ENCODE assay signal across 9 cellular contexts in genomic region chr7:150367677-150368097, GRCh38. TPM values are rescaled to one million over a fixed set of nuclear protein-coding genes. Genes with fewer than 3 reads are reported as not detected.
DNase-seq lines count a peak whose midpoint lies in the region; ATAC-seq, FAIRE-seq and TF ChIP-seq lines count a peak whose summit lies in the region.
"Had no signal": no experiment of that assay in that cellular context is flagged by ENCODE, and none has a peak within 500 bp of the region (broad histone marks: within the 10 kb centered on the region; RNA-seq: fewer than 3 reads in every experiment).

No MANE protein-coding gene starts in this region.

- H3K79me2 ChIP-seq in PC-9 (ENCODE audit: low read depth) = peaks cover 39% of the 10 kb centered on the region

- H3K9me2 ChIP-seq in PC-9 (ENCODE audit: insufficient read depth) = no peaks in the 10 kb centered on the region

- H2AFZ ChIP-seq in PC-9 = peak overlapping the region; percentile 83; the same call in 1 of the 2 replicates

- peaks cover 37% of the 10 kb centered on the region for H3K4me1 ChIP-seq in PC-9 (replicated peaks; ENCODE audit: insufficient read depth)
- peaks cover 9 to 27% (median 22%) of the 10 kb centered on the region in 3 donors for H3K4me1 ChIP-seq in pancreas

- peaks cover 15% of the 10 kb centered on the region; the same call in 1 of the 2 replicates for H4K20me1 ChIP-seq in PC-9 (ENCODE audit: insufficient read depth)

- H3F3A ChIP-seq in PC-9 (ENCODE audit: insufficient read depth, low read depth) = peaks cover 19% of the 10 kb centered on the region

- ATAC-seq in pancreas (peak; percentile 79 to 88 (median 82)), GM21529 (IDR thresholded peaks at IDR 0.05; ENCODE audit: unreplicated experiment) (no peak)

- CTCF ChIA-PET in PC-9 (lab: Charles Lee) = interaction anchor here (0.7 kb wide), 1 partner anchor 501 kb away, joined by 3 read pairs; no protein-coding TSS in a partner anchor

- POLR2A ChIA-PET in PC-9 (lab: Charles Lee; ENCODE audit: unreplicated experiment) = interaction anchor here (1.0 to 1.2 kb wide), 2 partner anchors 10 to 671 kb away, joined by 3 to 6 read pairs; no protein-coding TSS in a partner anchor

- H3K4me3 ChIP-seq in PC-9 (peak overlapping the region; percentile 94), pancreas (peak overlapping the region in 3 of 4 donors; percentile 82 to 97 (median 86))

- H3K4me1 Mint-ChIP-seq in endothelial cell (ENCODE audit: unreplicated experiment) = peaks cover 42% of the 10 kb centered on the region

- H3K4me3 Mint-ChIP-seq in endothelial cell (ENCODE audit: unreplicated experiment) = peak overlapping the region; percentile 85

- BruUV-seq in PC-9 (replicated peaks; lab: Mats Ljungman, UMichigan) = no TSS peak

- H3K27ac Mint-ChIP-seq in endothelial cell (ENCODE audit: unreplicated experiment) = peak overlapping the region; percentile 90

- H3K36me3 Mint-ChIP-seq in endothelial cell (ENCODE audit: low read depth, unreplicated experiment) = peaks cover 9% of the 10 kb centered on the region

- DNase-seq in NCI-H345 treated with DMSO at 0.1 percent for 48 hours (lab: John Stamatoyannopoulos, UW; ENCODE audit: unreplicated experiment) (peak; percentile 73), NCI-H345 (lab: John Stamatoyannopoulos, UW) (no peak), PC-9 (no peak), endothelial cell (ENCODE audit: low spot score) (no peak), pancreas (no peak)
- no peak for DNase-seq in stimulated activated CD8-positive, alpha-beta memory T cell treated with anti-CD3 and anti-CD28 coated beads, Interleukin-4, amount 100 ng/mL, for 48 hours
- no peak for DNase-seq in effector CD4-positive, alpha-beta T cell

- H3K36me3 ChIP-seq in PC-9 (ENCODE audit: low read depth) (peaks cover 7% of the 10 kb centered on the region; the same call in 1 of the 2 replicates), pancreas (peaks cover 0 to 19% (median 15%) of the 10 kb centered on the region in 3 donors)

- H3K9me3 ChIP-seq in PC-9 (ENCODE audit: insufficient read depth, low read depth) (no peaks in the 10 kb centered on the region), pancreas (no peaks in the 10 kb centered on the region)

- H3K27ac ChIP-seq in PC-9 = peak overlapping the region; percentile 97
- peak overlapping the region; percentile 94 to 99 (median 98) for H3K27ac ChIP-seq in pancreas

- no peak for FAIRE-seq in pancreas (lab: Jason Lieb, UNC)
- FAIRE-seq: endometrium had no signal

- no peaks in the 10 kb centered on the region for H3K9me3 Mint-ChIP-seq in endothelial cell (ENCODE audit: unreplicated experiment)

- peaks cover 12% of the 10 kb centered on the region for H3K27me3 Mint-ChIP-seq in endothelial cell (ENCODE audit: unreplicated experiment)

- TF ChIP-seq CTCF in PC-9 (conservative IDR thresholded peaks at IDR 0.05) (no peak), endothelial cell (IDR thresholded peaks at IDR 0.05; ENCODE audit: unreplicated experiment) (no peak), pancreas (IDR thresholded peaks at IDR 0.05) (no peak)

- peak overlapping the region; percentile 100 for H3K4me2 ChIP-seq in PC-9

- H3K27me3 ChIP-seq in PC-9 (ENCODE audit: insufficient read depth, low read depth) = no peaks in the 10 kb centered on the region
- H3K27me3 ChIP-seq in pancreas = no peaks in the 10 kb centered on the region

- intact Hi-C loops in PC-9 (cut with micrococcal nuclease; ENCODE audit: unreplicated experiment) (loop anchor here (1.0 to 2.0 kb wide), 2 partner anchors 12 to 45 kb away; partner anchors contain the start of genes ACTR3C, LRRC61 and ZNF775), pancreas (cut with DNase I) (no loop called here)

- WGBS in pancreas, 2 donors = 45 to 53% methylated on average over 8 of the region's 8 CpGs

RNA-seq across cellular contexts. Expression of gene REPIN1, which starts 0.9 kb away (rescaled TPM):
- 172 and 174 TPM in 2 replicates for total RNA-seq in PC-9 (2021)
- 138 TPM for total RNA-seq in endothelial cell (ENCODE audit: unreplicated experiment)
- total RNA-seq in pancreas = 10 to 100 TPM; 48.1 to 76.3 (median 63.2) TPM
- 10 to 100 TPM; 57.5 to 78.8 TPM for polyA plus RNA-seq in pancreas

RNA-seq across cellular contexts. Expression of gene ZNF775, which starts 11.4 kb away (rescaled TPM):
- total RNA-seq in PC-9 (2021) (3.1 and 3.4 TPM in 2 replicates), endothelial cell (ENCODE audit: unreplicated experiment) (12.1 TPM), pancreas (1 to 10 TPM; 2.0 to 3.9 (median 2.8) TPM)
- polyA plus RNA-seq in pancreas = 1 to 10 TPM; 3.2 to 7.4 TPM

RNA-seq across cellular contexts. Expression of gene RARRES2, which starts 26.3 kb away (rescaled TPM):
- total RNA-seq in PC-9 (2021) (not detected in 2 replicates), endothelial cell (ENCODE audit: unreplicated experiment) (4.9 TPM), pancreas (100 to 1,000 TPM; 125 to 408 (median 236) TPM)
- 100 to 1,000 TPM; 184 to 246 TPM for polyA plus RNA-seq in pancreas

RNA-seq across cellular contexts. Expression of gene ACTR3C, which starts 44.3 kb away (rescaled TPM):
- total RNA-seq in PC-9 (2021) (24.1 and 34.5 TPM in 2 replicates), endothelial cell (ENCODE audit: unreplicated experiment) (0.87 TPM), pancreas (10 to 100 TPM; 12.3 to 26.5 (median 17.7) TPM)
- polyA plus RNA-seq in pancreas = 10 to 100 TPM in 1 of 2 donors, 1 to 10 TPM in 1; 9.0 to 10.9 TPM

RNA-seq across cellular contexts. Expression of gene LRRC61, which starts 44.5 kb away (rescaled TPM):
- total RNA-seq in PC-9 (2021) = 34.8 and 42.3 TPM in 2 replicates
- 5.1 TPM for total RNA-seq in endothelial cell (ENCODE audit: unreplicated experiment)
- 10 to 100 TPM in 1 of 6 donors, 1 to 10 TPM in 5; 7.1 to 10.3 (median 8.8) TPM for total RNA-seq in pancreas
- 10 to 100 TPM in 1 of 2 donors, 1 to 10 TPM in 1; 7.1 to 11.2 TPM for polyA plus RNA-seq in pancreas

Comparison
In these comparisons a context has a peak if more than half of its experiments do, and no peak if none do; other contexts are left out.
1. RNA of gene RARRES2, which starts 26.3 kb away (total RNA-seq): 125 to 408 TPM in pancreas; 4.9 TPM in endothelial cell (single experiment) and not detected in PC-9; every median in the first group is over 10 times any median in the second.